ENCODE assay signal across 1 cellular context in the genomic region with DNA sequence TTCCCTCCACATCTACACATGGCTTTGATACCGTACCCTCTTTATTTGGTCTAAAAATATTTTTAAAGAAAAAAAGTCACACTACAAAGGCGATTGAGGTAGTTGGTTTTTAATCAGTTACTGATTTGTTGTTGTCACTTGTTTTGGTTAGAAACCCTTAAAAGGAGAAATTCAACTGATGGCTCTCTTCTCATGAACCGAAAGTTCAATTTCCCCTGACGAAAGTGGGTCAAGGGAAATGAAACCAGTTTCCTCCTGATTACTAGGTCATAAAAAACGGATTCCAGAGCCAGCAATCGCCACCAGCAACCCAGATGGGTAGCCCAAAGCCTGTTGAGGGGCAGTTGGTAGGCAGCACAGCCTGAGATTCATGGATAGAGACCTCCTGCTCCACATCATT.
A peak's percentile ranks its signal among the peaks of the same experiment; 100 is the strongest.
TF ChIP-seq lines count a peak whose summit lies in the region.

No MANE protein-coding gene starts in this region.

TF ChIP-seq in GM12878, 131 proteins besides CTCF, POLR2A, EP300 and RAD21 (continued from another document):
- TF ChIP-seq USF1 (IDR thresholded peaks at IDR 0.05; ENCODE audit: borderline replicate concordance, extremely low read length, insufficient read depth, low read depth, low read length) (no peak), TCF3 (IDR thresholded peaks at IDR 0.05; ENCODE audit: borderline replicate concordance, insufficient read depth, low read depth, low read length) (no peak), EZH2 (IDR thresholded peaks at IDR 0.05; ENCODE audit: borderline replicate concordance, control insufficient read depth, low read depth, low read length) (no peak), ZNF622 (IDR thresholded peaks at IDR 0.05) (no peak), SRF (IDR thresholded peaks at IDR 0.05; ENCODE audit: low read depth in 2 of 2, low read length in 2 of 2) (no peak), CUX1 (IDR thresholded peaks at IDR 0.05; ENCODE audit: insufficient replicate concordance, low read depth, low read length) (peak; percentile 59), ESRRA (IDR thresholded peaks at IDR 0.05; ENCODE audit: low read length) (no peak), POLR2AphosphoS2 (IDR thresholded peaks at IDR 0.05; ENCODE audit: low read depth, low read length) (no peak), NFYA (IDR thresholded peaks at IDR 0.05; ENCODE audit: borderline replicate concordance, low read depth, low read length) (no peak), E2F4 (IDR thresholded peaks at IDR 0.05; ENCODE audit: low read depth, low read length) (no peak), ZBTB40 (IDR thresholded peaks at IDR 0.05; ENCODE audit: borderline replicate concordance) (no peak; the same call in 1 of the 2 replicates), CHD4 (IDR thresholded peaks at IDR 0.05) (no peak)
- TF ChIP-seq, protein P1, sequence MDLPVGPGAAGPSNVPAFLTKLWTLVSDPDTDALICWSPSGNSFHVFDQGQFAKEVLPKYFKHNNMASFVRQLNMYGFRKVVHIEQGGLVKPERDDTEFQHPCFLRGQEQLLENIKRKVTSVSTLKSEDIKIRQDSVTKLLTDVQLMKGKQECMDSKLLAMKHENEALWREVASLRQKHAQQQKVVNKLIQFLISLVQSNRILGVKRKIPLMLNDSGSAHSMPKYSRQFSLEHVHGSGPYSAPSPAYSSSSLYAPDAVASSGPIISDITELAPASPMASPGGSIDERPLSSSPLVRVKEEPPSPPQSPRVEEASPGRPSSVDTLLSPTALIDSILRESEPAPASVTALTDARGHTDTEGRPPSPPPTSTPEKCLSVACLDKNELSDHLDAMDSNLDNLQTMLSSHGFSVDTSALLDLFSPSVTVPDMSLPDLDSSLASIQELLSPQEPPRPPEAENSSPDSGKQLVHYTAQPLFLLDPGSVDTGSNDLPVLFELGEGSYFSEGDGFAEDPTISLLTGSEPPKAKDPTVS (IDR thresholded peaks at IDR 0.05; ENCODE audit: low read depth, low read length), result no peak
- TF ChIP-seq, protein P2, sequence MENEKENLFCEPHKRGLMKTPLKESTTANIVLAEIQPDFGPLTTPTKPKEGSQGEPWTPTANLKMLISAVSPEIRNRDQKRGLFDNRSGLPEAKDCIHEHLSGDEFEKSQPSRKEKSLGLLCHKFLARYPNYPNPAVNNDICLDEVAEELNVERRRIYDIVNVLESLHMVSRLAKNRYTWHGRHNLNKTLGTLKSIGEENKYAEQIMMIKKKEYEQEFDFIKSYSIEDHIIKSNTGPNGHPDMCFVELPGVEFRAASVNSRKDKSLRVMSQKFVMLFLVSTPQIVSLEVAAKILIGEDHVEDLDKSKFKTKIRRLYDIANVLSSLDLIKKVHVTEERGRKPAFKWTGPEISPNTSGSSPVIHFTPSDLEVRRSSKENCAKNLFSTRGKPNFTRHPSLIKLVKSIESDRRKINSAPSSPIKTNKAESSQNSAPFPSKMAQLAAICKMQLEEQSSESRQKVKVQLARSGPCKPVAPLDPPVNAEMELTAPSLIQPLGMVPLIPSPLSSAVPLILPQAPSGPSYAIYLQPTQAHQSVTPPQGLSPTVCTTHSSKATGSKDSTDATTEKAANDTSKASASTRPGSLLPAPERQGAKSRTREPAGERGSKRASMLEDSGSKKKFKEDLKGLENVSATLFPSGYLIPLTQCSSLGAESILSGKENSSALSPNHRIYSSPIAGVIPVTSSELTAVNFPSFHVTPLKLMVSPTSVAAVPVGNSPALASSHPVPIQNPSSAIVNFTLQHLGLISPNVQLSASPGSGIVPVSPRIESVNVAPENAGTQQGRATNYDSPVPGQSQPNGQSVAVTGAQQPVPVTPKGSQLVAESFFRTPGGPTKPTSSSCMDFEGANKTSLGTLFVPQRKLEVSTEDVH (IDR thresholded peaks at IDR 0.05; ENCODE audit: low read depth, partially characterized antibody), result no peak
- TF ChIP-seq, protein P3, sequence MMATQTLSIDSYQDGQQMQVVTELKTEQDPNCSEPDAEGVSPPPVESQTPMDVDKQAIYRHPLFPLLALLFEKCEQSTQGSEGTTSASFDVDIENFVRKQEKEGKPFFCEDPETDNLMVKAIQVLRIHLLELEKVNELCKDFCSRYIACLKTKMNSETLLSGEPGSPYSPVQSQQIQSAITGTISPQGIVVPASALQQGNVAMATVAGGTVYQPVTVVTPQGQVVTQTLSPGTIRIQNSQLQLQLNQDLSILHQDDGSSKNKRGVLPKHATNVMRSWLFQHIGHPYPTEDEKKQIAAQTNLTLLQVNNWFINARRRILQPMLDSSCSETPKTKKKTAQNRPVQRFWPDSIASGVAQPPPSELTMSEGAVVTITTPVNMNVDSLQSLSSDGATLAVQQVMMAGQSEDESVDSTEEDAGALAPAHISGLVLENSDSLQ (IDR thresholded peaks at IDR 0.05), result peak; percentile 38; the same call in 1 of the 2 replicates
- TF ChIP-seq, protein P4, sequence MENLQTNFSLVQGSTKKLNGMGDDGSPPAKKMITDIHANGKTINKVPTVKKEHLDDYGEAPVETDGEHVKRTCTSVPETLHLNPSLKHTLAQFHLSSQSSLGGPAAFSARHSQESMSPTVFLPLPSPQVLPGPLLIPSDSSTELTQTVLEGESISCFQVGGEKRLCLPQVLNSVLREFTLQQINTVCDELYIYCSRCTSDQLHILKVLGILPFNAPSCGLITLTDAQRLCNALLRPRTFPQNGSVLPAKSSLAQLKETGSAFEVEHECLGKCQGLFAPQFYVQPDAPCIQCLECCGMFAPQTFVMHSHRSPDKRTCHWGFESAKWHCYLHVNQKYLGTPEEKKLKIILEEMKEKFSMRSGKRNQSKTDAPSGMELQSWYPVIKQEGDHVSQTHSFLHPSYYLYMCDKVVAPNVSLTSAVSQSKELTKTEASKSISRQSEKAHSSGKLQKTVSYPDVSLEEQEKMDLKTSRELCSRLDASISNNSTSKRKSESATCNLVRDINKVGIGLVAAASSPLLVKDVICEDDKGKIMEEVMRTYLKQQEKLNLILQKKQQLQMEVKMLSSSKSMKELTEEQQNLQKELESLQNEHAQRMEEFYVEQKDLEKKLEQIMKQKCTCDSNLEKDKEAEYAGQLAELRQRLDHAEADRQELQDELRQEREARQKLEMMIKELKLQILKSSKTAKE (IDR thresholded peaks at IDR 0.05; ENCODE audit: low read depth, poor library complexity, severe bottlenecking), result peak; percentile 73
- TF ChIP-seq, protein P5, sequence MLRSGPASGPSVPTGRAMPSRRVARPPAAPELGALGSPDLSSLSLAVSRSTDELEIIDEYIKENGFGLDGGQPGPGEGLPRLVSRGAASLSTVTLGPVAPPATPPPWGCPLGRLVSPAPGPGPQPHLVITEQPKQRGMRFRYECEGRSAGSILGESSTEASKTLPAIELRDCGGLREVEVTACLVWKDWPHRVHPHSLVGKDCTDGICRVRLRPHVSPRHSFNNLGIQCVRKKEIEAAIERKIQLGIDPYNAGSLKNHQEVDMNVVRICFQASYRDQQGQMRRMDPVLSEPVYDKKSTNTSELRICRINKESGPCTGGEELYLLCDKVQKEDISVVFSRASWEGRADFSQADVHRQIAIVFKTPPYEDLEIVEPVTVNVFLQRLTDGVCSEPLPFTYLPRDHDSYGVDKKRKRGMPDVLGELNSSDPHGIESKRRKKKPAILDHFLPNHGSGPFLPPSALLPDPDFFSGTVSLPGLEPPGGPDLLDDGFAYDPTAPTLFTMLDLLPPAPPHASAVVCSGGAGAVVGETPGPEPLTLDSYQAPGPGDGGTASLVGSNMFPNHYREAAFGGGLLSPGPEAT (IDR thresholded peaks at IDR 0.05; ENCODE audit: low read depth), result peak; percentile 84
